ENCODE assay signal across 18 cellular contexts in the genomic region with DNA sequence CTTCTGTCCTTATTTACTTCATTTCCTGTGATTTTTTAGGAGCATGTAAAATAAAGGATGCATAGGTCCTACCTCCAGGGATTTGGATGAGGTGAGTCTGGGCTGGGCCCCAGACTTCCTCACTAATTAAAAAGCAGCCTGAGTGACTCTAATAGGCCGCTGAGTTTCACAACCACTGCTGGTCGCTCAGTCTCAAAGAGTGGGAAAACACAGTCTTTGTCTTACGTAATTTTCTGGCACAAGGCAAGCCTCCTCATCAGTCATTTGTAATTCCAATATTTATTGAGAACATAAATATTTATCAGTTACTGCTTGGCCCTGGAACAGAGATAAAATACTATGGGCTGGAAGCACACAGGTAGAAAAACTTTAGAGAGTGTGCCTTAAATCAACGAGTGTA.
DNase-seq lines count a peak whose midpoint lies in the region; TF ChIP-seq lines count a peak whose summit lies in the region.
"Had no signal": no experiment of that assay in that cellular context is flagged by ENCODE, and none has a peak within 500 bp of the region (broad histone marks: within the 10 kb centered on the region; RNA-seq: fewer than 3 reads in every experiment).

No MANE protein-coding gene starts in this region.

- peak; percentile 8 for DNase-seq in DMS 273 (lab: John Stamatoyannopoulos, UW; ENCODE audit: unreplicated experiment)
- DNase-seq in DMS 273 treated with DMSO at 0.1 percent for 48 hours (lab: John Stamatoyannopoulos, UW), result no peak
- DNase-seq in amniotic epithelial cell (ENCODE audit: low read depth), result peak; percentile 82
- peak; percentile 54 for DNase-seq in fibroblast of pulmonary artery (ENCODE audit: low read depth)
- DNase-seq in suprapubic skin (ENCODE audit: low spot score in 2 of 2), result no peak
- DNase-seq in H7, result no peak
- DNase-seq in GDM1 (lab: John Stamatoyannopoulos, UW), result no peak
- DNase-seq in GOT3 (lab: John Stamatoyannopoulos, UW), result no peak
- DNase-seq: activated B cell treated with CpG ODN at 0.5 μM for 24 hours; activated CD4-positive, alpha-beta T cell treated with anti-CD3 and anti-CD28 coated beads, Interleukin-2, amount 50 U/mL, for 48 hours; activated gamma-delta T cell; activated T-cell treated with anti-CD3 and anti-CD28 coated beads for 4 hours; amniotic stem cell; caudate nucleus; COR-L47; NCI-H1694 had no signal

- H3K27ac ChIP-seq in suprapubic skin, result peak overlapping the region; percentile 13
- H3K27ac ChIP-seq: 22Rv1 had no signal

- H3K27me3 ChIP-seq in suprapubic skin, result no peaks in the 10 kb centered on the region
- H3K27me3 ChIP-seq in H7 (ENCODE audit: control insufficient read depth, insufficient read depth, low read length), result no peaks in the 10 kb centered on the region

- H3K36me3 ChIP-seq in suprapubic skin, result no peaks in the 10 kb centered on the region
- no peaks in the 10 kb centered on the region for H3K36me3 ChIP-seq in H7 (replicated peaks; ENCODE audit: control insufficient read depth, insufficient read depth, low read length)

- TF ChIP-seq EP300 in suprapubic skin (IDR thresholded peaks at IDR 0.05), result no peak

- TF ChIP-seq CTCF in fibroblast of pulmonary artery (IDR thresholded peaks at IDR 0.05; ENCODE audit: low read length, missing control alignments), result no peak
- no peak for TF ChIP-seq CTCF in suprapubic skin (IDR thresholded peaks at IDR 0.05)

- no peak for TF ChIP-seq POLR2A in suprapubic skin (IDR thresholded peaks at IDR 0.05)

- H3K4me1 ChIP-seq in suprapubic skin, result peaks cover 7% of the 10 kb centered on the region

- 40% methylated on average over 4 of the region's 4 CpGs for WGBS in suprapubic skin

- H3K4me3 ChIP-seq in fibroblast of pulmonary artery (replicated peaks; ENCODE audit: low read depth, low read length) (no peak overlapping the region), suprapubic skin (no peak overlapping the region), H7 (ENCODE audit: insufficient read depth, low read depth, low read length) (no peak overlapping the region)
- H3K4me3 ChIP-seq: skin epidermis had no signal

- H3K9me3 ChIP-seq in suprapubic skin, result no peaks in the 10 kb centered on the region

Comparison
In these comparisons a context has a peak if more than half of its experiments do, and no peak if none do; other contexts are left out.
1. DNase-seq: peak in DMS 273 (single experiment), amniotic epithelial cell (single experiment) and fibroblast of pulmonary artery (single experiment); none in DMS 273 treated with DMSO at 0.1 percent for 48 hours (single experiment), suprapubic skin (0 of 2), H7 (single experiment), GDM1 (single experiment) and GOT3 (single experiment).